In genomic region chr18:3294435-3295080, GRCh38 we compare ENCODE assay signal across 15 cellular contexts. TPM values are rescaled to one million over a fixed set of nuclear protein-coding genes. Genes with fewer than 3 reads are reported as not detected.
A peak's percentile ranks its signal among the peaks of the same experiment; 100 is the strongest.
DNase-seq lines count a peak whose midpoint lies in the region; FAIRE-seq and TF ChIP-seq lines count a peak whose summit lies in the region.
"Had no signal": no experiment of that assay in that cellular context is flagged by ENCODE, and none has a peak within 500 bp of the region (broad histone marks: within the 10 kb centered on the region; RNA-seq: fewer than 3 reads in every experiment).

No MANE protein-coding gene starts in this region.

- H3K18ac ChIP-seq in H9 (ENCODE audit: insufficient read length, low read depth, low read length), result no peak overlapping the region
- no peak overlapping the region for H3K18ac ChIP-seq in H1 (ENCODE audit: extremely low read depth, low read length)

- no peak overlapping the region for H2BK20ac ChIP-seq in H9 (ENCODE audit: low read depth, low read length, poor library complexity, severe bottlenecking)
- H2BK20ac ChIP-seq in H1 (ENCODE audit: low read length), result no peak overlapping the region

- H2AK5ac ChIP-seq in H9 (ENCODE audit: insufficient read length, low read length) (no peak overlapping the region), H1 (ENCODE audit: low read depth, low read length) (no peak overlapping the region)

- CTCF ChIA-PET in H1 (lab: Charles Lee; ENCODE audit: partially characterized antibody), result interaction anchor here (0.5 to 3.4 kb wide), 9 partner anchors 8 to 563 kb away, joined by 3 to 34 read pairs (median 3); no protein-coding TSS in a partner anchor

- H3K4me3 Mint-ChIP-seq in H9, result no peak overlapping the region
- peak overlapping the region; percentile 4 for H3K4me3 Mint-ChIP-seq in progenitor cell of endocrine pancreas (ENCODE audit: low read depth)
- no peak overlapping the region for H3K4me3 Mint-ChIP-seq in glutamatergic neuron (ENCODE audit: unreplicated experiment)
- H3K4me3 Mint-ChIP-seq: stimulated activated naive CD8-positive, alpha-beta T cell treated with anti-CD3 and anti-CD28 coated beads, Interleukin-15, amount 100 ng/mL, for 72 hours had no signal

- H3K23me2 ChIP-seq in H9 (ENCODE audit: insufficient read length, low read depth, low read length, poor library complexity, severe bottlenecking) (peaks cover 5% of the 10 kb centered on the region), H1 (ENCODE audit: low read depth, low read length) (peaks cover 5% of the 10 kb centered on the region)

- no peak for TF ChIP-seq EP300 in H1 (IDR thresholded peaks at IDR 0.05; ENCODE audit: borderline replicate concordance in 1 of 2, low read depth in 2 of 2, low read length in 2 of 2)

- H3K4me1 Mint-ChIP-seq in H9 (peaks cover 4 to 15% of the 10 kb centered on the region in 2 experiments), progenitor cell of endocrine pancreas (ENCODE audit: low read depth) (peaks cover 10% of the 10 kb centered on the region), glutamatergic neuron (ENCODE audit: low read depth, unreplicated experiment) (no peaks in the 10 kb centered on the region)

- no peak overlapping the region for H3K4me2 ChIP-seq in H9 (ENCODE audit: insufficient read depth, insufficient read length, low read length)
- H3K4me2 ChIP-seq in H1 (ENCODE audit: insufficient read depth in 1 of 2, low read depth in 2 of 2, low read length in 2 of 2), result no peak overlapping the region

- H3K9me3 ChIP-seq in H9 (ENCODE audit: control insufficient read depth, low read depth, low read length) (no peaks in the 10 kb centered on the region), H1 (ENCODE audit: insufficient read depth in 2 of 2, low read depth in 1 of 2, low read length in 1 of 2) (peaks cover 7 to 15% of the 10 kb centered on the region in 2 experiments; a peak in 2 of 4 replicates)

- H2BK15ac ChIP-seq in H9 (ENCODE audit: low read depth, low read length) (no peak overlapping the region), H1 (ENCODE audit: low read length) (no peak overlapping the region)

- DNase-seq in H9, result peak; percentile 52
- peak; percentile 73 for DNase-seq in NCI-H2081 treated with DMSO at 0.1 percent for 48 hours (lab: John Stamatoyannopoulos, UW)
- DNase-seq in H1 (ENCODE audit: low read depth in 1 of 2, low spot score in 2 of 2), result no peak
- DNase-seq in progenitor cell of endocrine pancreas (ENCODE audit: low spot score, unreplicated experiment), result no peak
- DNase-seq in glutamatergic neuron, result no peak
- DNase-seq in NCI-H524 (lab: John Stamatoyannopoulos, UW), result no peak
- DNase-seq in medulla oblongata (ENCODE audit: extremely low spot score), result no peak
- DNase-seq: activated naive CD4-positive, alpha-beta T cell treated with Interleukin-2 at 50 U/mL for 16 hours; CD4-positive, CD25-positive, alpha-beta regulatory T cell; heart right ventricle; left lung; NCI-H1105 treated with DMSO at 0.1 percent for 48 hours; stimulated activated naive CD8-positive, alpha-beta T cell treated with anti-CD3 and anti-CD28 coated beads, Interleukin-15, amount 100 ng/mL, for 72 hours had no signal

- no peak overlapping the region for H3K56ac ChIP-seq in H9 (ENCODE audit: insufficient read length, low read depth, low read length)
- H3K56ac ChIP-seq in H1 (replicated peaks; ENCODE audit: insufficient read length, low read depth, low read length), result no peak overlapping the region

- no peak overlapping the region for H3K4me3 ChIP-seq in H1 (ENCODE audit: extremely low read depth in 1 of 4, insufficient read depth in 2 of 4, low read depth in 3 of 4, low read length in 4 of 4)
- H3K4me3 ChIP-seq: cardiac muscle cell, heart right ventricle, left lung had no signal

- TF ChIP-seq RAD21 in H1 (IDR thresholded peaks at IDR 0.05 in 1 of 2, conservative IDR thresholded peaks at IDR 0.05 in 1 of 2; ENCODE audit: low read depth in 2 of 2, low read length in 2 of 2), result no peak

- no peak overlapping the region for H2BK5ac ChIP-seq in H9 (ENCODE audit: insufficient read length, low read length)
- H2BK5ac ChIP-seq in H1 (ENCODE audit: low read depth, low read length), result no peak overlapping the region

- FAIRE-seq in H1 (lab: Jason Lieb, UNC), result no peak
- FAIRE-seq: TTC549 had no signal

- H2AFZ ChIP-seq in H9 (ENCODE audit: low read length) (no peak overlapping the region), H1 (ENCODE audit: low read length) (no peak overlapping the region)

- POLR2A ChIA-PET in H1 (lab: Charles Lee; ENCODE audit: partially characterized antibody), result interaction anchor here (1.0 to 3.9 kb wide), 4 partner anchors 10 to 316 kb away, joined by 4 to 40 read pairs (median 7); no protein-coding TSS in a partner anchor

- WGBS in H9 (ENCODE audit: extremely low coverage, insufficient read length, low lambda C conversion rate), result 100% methylated on average over 1 of the region's 3 CpGs
- WGBS in H1 (ENCODE audit: extremely low coverage in 1 of 2, insufficient coverage in 1 of 2, insufficient read length in 1 of 2, insufficient replicate concordance in 2 of 2, low coverage in 1 of 2, low lambda C conversion rate in 2 of 2, missing lambda C conversion rate in 1 of 2), 2 experiments, result 85% methylated on average over 3 of the region's 3 CpGs; no CpG with 5 or more reads in 1 of the 2 experiments

- H2BK120ac ChIP-seq in H9 (ENCODE audit: low read depth, low read length, poor library complexity, severe bottlenecking), result no peak overlapping the region
- H2BK120ac ChIP-seq in H1 (replicated peaks; ENCODE audit: low read depth, low read length), result no peak overlapping the region

- no peaks in the 10 kb centered on the region for H3K4me1 ChIP-seq in H9 (ENCODE audit: insufficient read depth, low read length)
- no peaks in the 10 kb centered on the region for H3K4me1 ChIP-seq in H1 (replicated peaks in 1 of 4; ENCODE audit: control insufficient read depth in 3 of 4, insufficient read depth in 4 of 4, low read length in 3 of 4)

- H3K27ac ChIP-seq in H9 (ENCODE audit: insufficient read length, low read depth, low read length) (no peak overlapping the region), H1 (ENCODE audit: low read depth, low read length) (no peak overlapping the region)
- H3K27ac ChIP-seq: cardiac muscle cell, heart right ventricle, left lung had no signal

- H3K27me3 Mint-ChIP-seq in H9 (ENCODE audit: low read depth) (no peaks in the 10 kb centered on the region; the same call in 1 of the 2 replicates), progenitor cell of endocrine pancreas (no peaks in the 10 kb centered on the region), glutamatergic neuron (ENCODE audit: unreplicated experiment) (peaks cover 2% of the 10 kb centered on the region)

- H3K27ac Mint-ChIP-seq in H9 (peak overlapping the region in 1 of 3 experiments; percentile 89; a peak in 3 of 7 replicates), progenitor cell of endocrine pancreas (peak overlapping the region; percentile 29), glutamatergic neuron (ENCODE audit: unreplicated experiment) (no peak overlapping the region)
- H3K27ac Mint-ChIP-seq: CD4-positive, CD25-positive, alpha-beta regulatory T cell; stimulated activated naive CD8-positive, alpha-beta T cell treated with anti-CD3 and anti-CD28 coated beads, Interleukin-15, amount 100 ng/mL, for 72 hours had no signal

- TF ChIP-seq CTCF in H9 (conservative IDR thresholded peaks at IDR 0.05), result no peak
- TF ChIP-seq CTCF in H1 (IDR thresholded peaks at IDR 0.05; ENCODE audit: control extremely low read depth in 1 of 3, insufficient read depth in 1 of 3, low read depth in 1 of 3, low read length in 3 of 3), result no peak
- no peak for TF ChIP-seq CTCF in progenitor cell of endocrine pancreas (IDR thresholded peaks at IDR 0.05; ENCODE audit: unreplicated experiment)
- no peak for TF ChIP-seq CTCF in glutamatergic neuron (IDR thresholded peaks at IDR 0.05; ENCODE audit: partially characterized antibody, unreplicated experiment)

- H2BK12ac ChIP-seq in H9 (ENCODE audit: insufficient read length, low read depth, low read length) (no peak overlapping the region), H1 (ENCODE audit: low read depth, low read length) (no peak overlapping the region)

- peaks cover 0 to 13% (median 6%) of the 10 kb centered on the region in 4 experiments; a peak in 2 of 8 replicates for H3K36me3 ChIP-seq in H1 (ENCODE audit: control insufficient read depth in 2 of 4, insufficient read depth in 4 of 4, low read length in 3 of 4)
- H3K36me3 ChIP-seq: cardiac muscle cell, heart right ventricle, left lung had no signal

- H3K9me3 Mint-ChIP-seq in H9 (peaks cover 32 to 52% of the 10 kb centered on the region in 2 experiments), progenitor cell of endocrine pancreas (ENCODE audit: low read depth) (peaks cover 42% of the 10 kb centered on the region), glutamatergic neuron (ENCODE audit: unreplicated experiment) (peaks cover 2% of the 10 kb centered on the region)

- H3K79me1 ChIP-seq in H9 (ENCODE audit: insufficient read depth, low read depth, low read length, poor library complexity, severe bottlenecking) (no peaks in the 10 kb centered on the region), H1 (ENCODE audit: low read depth, low read length) (no peaks in the 10 kb centered on the region; the same call in 1 of the 2 replicates)

- H4K91ac ChIP-seq in H9 (ENCODE audit: insufficient read length, low read depth, low read length) (no peak overlapping the region), H1 (replicated peaks; ENCODE audit: insufficient read length, low read length) (no peak overlapping the region)

- H3K4ac ChIP-seq in H9 (ENCODE audit: low read depth, low read length) (no peak overlapping the region), H1 (replicated peaks; ENCODE audit: insufficient read length, low read depth, low read length) (no peak overlapping the region)

- H3K27me3 ChIP-seq in H9 (ENCODE audit: insufficient read depth, low read length) (no peaks in the 10 kb centered on the region), H1 (replicated peaks in 1 of 4; ENCODE audit: control insufficient read depth in 3 of 4, extremely low read depth in 1 of 4, insufficient read depth in 3 of 4, low read length in 3 of 4) (no peaks in the 10 kb centered on the region)
- H3K27me3 ChIP-seq: cardiac muscle cell, left lung had no signal

- H3T11ph ChIP-seq in H9 (ENCODE audit: low read length), result no peak overlapping the region

- H3K23ac ChIP-seq in H9 (ENCODE audit: insufficient read length, low read depth, low read length) (no peak overlapping the region), H1 (ENCODE audit: insufficient read length) (no peak overlapping the region)

- H3K36me3 Mint-ChIP-seq in H9 (ENCODE audit: insufficient read depth in 1 of 3, low read depth in 3 of 3) (peaks cover 16 to 61% (median 45%) of the 10 kb centered on the region in 3 experiments), progenitor cell of endocrine pancreas (ENCODE audit: insufficient read depth) (peaks cover 26% of the 10 kb centered on the region), glutamatergic neuron (ENCODE audit: unreplicated experiment) (peaks cover 13% of the 10 kb centered on the region)
- H3K36me3 Mint-ChIP-seq: CD4-positive, CD25-positive, alpha-beta regulatory T cell had no signal

- no peaks in the 10 kb centered on the region for H3K79me2 ChIP-seq in H9 (ENCODE audit: insufficient read depth, low read length)
- peaks cover 0 to 7% of the 10 kb centered on the region in 2 experiments; a peak in 2 of 4 replicates for H3K79me2 ChIP-seq in H1 (ENCODE audit: control insufficient read depth in 1 of 2, insufficient read depth in 2 of 2, low read length in 2 of 2)

- H4K20me1 ChIP-seq in H9 (ENCODE audit: control insufficient read depth, insufficient read depth, insufficient read length) (no peaks in the 10 kb centered on the region), H1 (replicated peaks in 1 of 2; ENCODE audit: control insufficient read depth in 1 of 2, insufficient read depth in 2 of 2, low read length in 2 of 2) (no peaks in the 10 kb centered on the region)

- no peak for TF ChIP-seq POLR2A in H1 (IDR thresholded peaks at IDR 0.05; ENCODE audit: control extremely low read depth in 1 of 2, low read depth in 2 of 2, low read length in 2 of 2)

- no peak overlapping the region for H3K9ac ChIP-seq in H9 (ENCODE audit: extremely low read depth, insufficient read length, low read length)
- H3K9ac ChIP-seq in H1 (replicated peaks in 1 of 4; ENCODE audit: extremely low read depth in 1 of 4, low read depth in 3 of 4, low read length in 3 of 4), result no peak overlapping the region; a peak in 1 of 7 replicates

- no peak overlapping the region for H4K5ac ChIP-seq in H9 (ENCODE audit: insufficient read length, low read depth, low read length)
- no peak overlapping the region for H4K5ac ChIP-seq in H1 (ENCODE audit: insufficient read length, low read depth, low read length)

- H3K14ac ChIP-seq in H9 (ENCODE audit: insufficient read depth, low read length) (no peak overlapping the region), H1 (ENCODE audit: insufficient read length) (no peak overlapping the region)

- H4K8ac ChIP-seq in H9 (replicated peaks; ENCODE audit: insufficient read length, low read depth, low read length) (no peak overlapping the region), H1 (ENCODE audit: extremely low read depth, insufficient read depth, low read length) (no peak overlapping the region)

RNA-seq across cellular contexts. Expression of gene MYL12B, which starts 32.6 kb away (rescaled TPM):
- 166 and 180 TPM in 2 replicates for total RNA-seq in H9 (2021)
- total RNA-seq in H1 (2021; fragmentation: NEBNext Ultra II Directional; extraction: Animal tissue kit (Norgen Biotek cat#: 25700)), result 164 and 174 TPM in 2 replicates
- polyA plus RNA-seq in H1 (2011; rRNA removed), result 100 and 188 TPM in 2 replicates
- polyA plus RNA-seq in H1 (2011; cell fraction: cytosol; rRNA removed), result 199 TPM
- polyA plus RNA-seq in H1 (2011; cell fraction: nucleus; rRNA removed), result 56.0 TPM
- 177 to 224 TPM (median 188 TPM) in 4 replicates for polyA plus RNA-seq in H1 (2012, experiment 1 of 2)
- polyA plus RNA-seq in H1 (2012, experiment 2 of 2), result 35.3 TPM
- polyA plus RNA-seq in H1 (2013, experiment 1 of 2), result 207 TPM
- 203 TPM for polyA plus RNA-seq in H1 (2013, experiment 2 of 2)
- polyA minus RNA-seq in H1 (2011; rRNA and poly(A)+ RNA removed), result 82.3 and 109 TPM in 2 replicates
- polyA minus RNA-seq in H1 (2011; cell fraction: cytosol; rRNA and poly(A)+ RNA removed), result 64.8 TPM
- 41.4 TPM for polyA minus RNA-seq in H1 (2011; cell fraction: nucleus; rRNA and poly(A)+ RNA removed)
- total RNA-seq in progenitor cell of endocrine pancreas, result 187 and 193 TPM in 2 replicates
- 123 TPM for total RNA-seq in glutamatergic neuron (ENCODE audit: unreplicated experiment)

RNA-seq across cellular contexts. Expression of gene MYL12A, which starts 47.0 kb away (rescaled TPM):
- total RNA-seq in H9 (2021), result 279 and 284 TPM in 2 replicates
- 238 and 247 TPM in 2 replicates for total RNA-seq in H1 (2021; fragmentation: NEBNext Ultra II Directional; extraction: Animal tissue kit (Norgen Biotek cat#: 25700))
- 88.4 and 188 TPM in 2 replicates for polyA plus RNA-seq in H1 (2011; rRNA removed)
- 203 TPM for polyA plus RNA-seq in H1 (2011; cell fraction: cytosol; rRNA removed)
- 60.5 TPM for polyA plus RNA-seq in H1 (2011; cell fraction: nucleus; rRNA removed)
- 198 to 308 TPM (median 222 TPM) in 4 replicates for polyA plus RNA-seq in H1 (2012, experiment 1 of 2)
- 81.9 TPM for polyA plus RNA-seq in H1 (2012, experiment 2 of 2)
- polyA plus RNA-seq in H1 (2013, experiment 1 of 2), result 348 TPM
- 332 TPM for polyA plus RNA-seq in H1 (2013, experiment 2 of 2)
- 151 and 173 TPM in 2 replicates for polyA minus RNA-seq in H1 (2011; rRNA and poly(A)+ RNA removed)
- 91.4 TPM for polyA minus RNA-seq in H1 (2011; cell fraction: cytosol; rRNA and poly(A)+ RNA removed)
- 165 TPM for polyA minus RNA-seq in H1 (2011; cell fraction: nucleus; rRNA and poly(A)+ RNA removed)
- 236 and 256 TPM in 2 replicates for total RNA-seq in progenitor cell of endocrine pancreas
- 175 TPM for total RNA-seq in glutamatergic neuron (ENCODE audit: unreplicated experiment)

Comparison
In these comparisons a context has a peak if more than half of its experiments do, and no peak if none do; other contexts are left out.
1. DNase-seq: peak in H9 (single experiment) and NCI-H2081 treated with DMSO at 0.1 percent for 48 hours (single experiment); none in H1 (0 of 2), progenitor cell of endocrine pancreas (single experiment), glutamatergic neuron (single experiment), NCI-H524 (0 of 2) and medulla oblongata (single experiment).